ENCODE assay signal across 26 cellular contexts in genomic region chr5:148850836-148851235, GRCh38. TPM values are rescaled to one million over a fixed set of nuclear protein-coding genes. Genes with fewer than 3 reads are reported as not detected.
"Had no signal": no experiment of that assay in that cellular context is flagged by ENCODE, and none has a peak within 500 bp of the region (broad histone marks: within the 10 kb centered on the region; RNA-seq: fewer than 3 reads in every experiment).

No MANE protein-coding gene starts in this region.

- FAIRE-seq: bronchial epithelial cell, islet of Langerhans had no signal

- H3K9me3 Mint-ChIP-seq: endodermal cell had no signal

- ATAC-seq: activated T-cell treated with anti-CD3 and anti-CD28 coated beads, Interleukin-2, amount 50 U/mL, for 4 hours; gastroesophageal sphincter had no signal

- H3K4me3 ChIP-seq: coronary artery, gastroesophageal sphincter, sigmoid colon, testis, vagina had no signal

- H3K27me3 ChIP-seq: gastroesophageal sphincter, sigmoid colon, testis, vagina had no signal

- H3K4me1 ChIP-seq: gastroesophageal sphincter, sigmoid colon, testis had no signal

- H3K4me3 Mint-ChIP-seq: activated CD4-positive, alpha-beta T cell treated with anti-CD3 and anti-CD28 coated beads, Interleukin-2, amount 10 ng/mL, durations not matched to agents 7 days and 5 days; activated naive CD8-positive, alpha-beta T cell treated with anti-CD3 and anti-CD28 coated beads, Interleukin-2, amount 10 ng/mL, durations not matched to agents 7 days and 5 days; activated T-cell treated with anti-CD3 and anti-CD28 coated beads, Interleukin-2, amount 50 U/mL, for 4 hours; endodermal cell had no signal

- DNase-seq: activated CD4-positive, alpha-beta T cell treated with anti-CD3 and anti-CD28 coated beads, Interleukin-2, amount 10 ng/mL, durations not matched to agents 7 days and 5 days; activated CD4-positive, CD25-positive, alpha-beta regulatory T cell treated with anti-CD3 and anti-CD28 coated beads, Interleukin-2, amount 50 U/mL, for 72 hours; activated CD8-positive, alpha-beta memory T cell treated with anti-CD3 and anti-CD28 coated beads, Interleukin-2, amount 50 U/mL, for 48 hours; activated naive CD4-positive, alpha-beta T cell; activated naive CD8-positive, alpha-beta T cell treated with anti-CD3 and anti-CD28 coated beads, Interleukin-2, amount 10 ng/mL, durations not matched to agents 7 days and 5 days; activated T-cell treated with anti-CD3 and anti-CD28 coated beads, Interleukin-2, amount 50 U/mL, for 4 hours; amniotic stem cell; cerebellar nuclear complex; endodermal cell; head of caudate nucleus; hypothalamus; retina; sigmoid colon; stimulated activated CD4-positive, alpha-beta T cell treated with anti-CD3 and anti-CD28 coated beads, Interleukin-2, amount 100 ng/mL, for 48 hours; stimulated activated CD8-positive, alpha-beta memory T cell treated with anti-CD3 and anti-CD28 coated beads, Interleukin-4, amount 100 ng/mL, for 48 hours; stimulated activated naive CD4-positive, alpha-beta T cell; testis; trophoblast cell; WERI-Rb-1 had no signal

- H3K4me1 Mint-ChIP-seq: endodermal cell had no signal

- H3K27me3 Mint-ChIP-seq: activated naive CD8-positive, alpha-beta T cell treated with anti-CD3 and anti-CD28 coated beads, Interleukin-2, amount 10 ng/mL, durations not matched to agents 7 days and 5 days had no signal

- H3K9me3 ChIP-seq: gastroesophageal sphincter, sigmoid colon, testis, vagina had no signal

- H3K27ac Mint-ChIP-seq: activated CD4-positive, alpha-beta T cell treated with anti-CD3 and anti-CD28 coated beads, Interleukin-2, amount 10 ng/mL, durations not matched to agents 7 days and 5 days; activated naive CD8-positive, alpha-beta T cell treated with anti-CD3 and anti-CD28 coated beads, Interleukin-2, amount 10 ng/mL, durations not matched to agents 7 days and 5 days; activated T-helper 2 cell treated with anti-CD3 and anti-CD28 coated beads, Interferon-gamma antibody, Interleukin-2, Interleukin-4, amounts not matched to agents 10 μg/mL and 5 μg/mL and 100 μg/mL, durations not matched to agents 14 hours and 24 hours and 36 hours; endodermal cell had no signal

- H3K27ac ChIP-seq: coronary artery, gastroesophageal sphincter, sigmoid colon, testis, vagina, WERI-Rb-1 had no signal

- H3K36me3 ChIP-seq: gastroesophageal sphincter, sigmoid colon, vagina, WERI-Rb-1 had no signal

RNA-seq across cellular contexts. Expression of gene ADRB2, which starts 24.4 kb away (rescaled TPM):
- polyA plus RNA-seq: neural cell had no signal
